In the genomic region with DNA sequence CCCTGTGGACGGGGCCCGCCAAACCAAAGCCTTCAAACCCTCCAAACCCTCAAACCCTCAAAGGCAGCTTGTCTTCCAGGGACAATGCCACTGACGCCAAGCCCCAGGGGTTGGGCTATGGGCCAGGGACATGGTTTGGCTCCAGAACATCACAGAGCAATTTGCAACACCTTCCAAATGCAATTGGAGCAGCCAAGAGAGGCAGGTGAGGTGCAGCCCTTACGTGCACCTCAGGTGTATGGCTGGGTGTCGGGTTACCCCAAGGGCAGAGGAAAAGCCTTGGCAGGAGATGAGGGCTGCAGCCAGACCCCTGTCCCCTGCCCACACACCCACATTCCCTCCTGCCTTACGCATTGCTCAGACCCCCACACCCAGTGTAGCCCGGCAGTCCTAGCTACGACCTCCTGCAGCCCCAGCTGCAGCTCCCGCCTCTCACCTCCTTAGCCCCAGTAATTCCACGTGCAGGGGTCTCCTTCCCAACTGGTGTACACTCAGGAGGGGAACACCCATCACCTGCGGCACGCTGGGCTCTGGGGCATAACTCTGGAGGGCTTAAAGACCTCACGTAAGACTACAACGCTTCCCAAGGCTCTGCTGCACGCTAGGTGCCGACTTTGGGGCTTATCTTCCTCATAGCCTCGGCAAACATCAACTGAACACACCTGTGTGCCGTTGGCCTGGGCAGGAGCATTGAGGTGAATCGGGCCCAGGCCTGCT, we compare ENCODE assay signal across 18 cellular contexts.
A peak's percentile ranks its signal among the peaks of the same experiment; 100 is the strongest.
DNase-seq lines count a peak whose midpoint lies in the region; ATAC-seq and TF ChIP-seq lines count a peak whose summit lies in the region.
"Had no signal": no experiment of that assay in that cellular context is flagged by ENCODE, and none has a peak within 500 bp of the region (broad histone marks: within the 10 kb centered on the region; RNA-seq: fewer than 3 reads in every experiment).

No MANE protein-coding gene starts in this region.

- peaks cover 64 to 71% of the 10 kb centered on the region in 2 experiments for H3K4me1 ChIP-seq in neutrophil (ENCODE audit: control insufficient read depth in 1 of 2, insufficient read depth in 1 of 2, low read depth in 1 of 2, low read length in 1 of 2)
- H3K4me1 ChIP-seq: Caco-2 had no signal

- no peak overlapping the region for H3K4me3 ChIP-seq in neutrophil (ENCODE audit: low read depth in 1 of 2, low read length in 1 of 2)
- H3K4me3 ChIP-seq: heart left ventricle had no signal

- H3K27me3 Mint-ChIP-seq in CD14-positive monocyte (ENCODE audit: low read depth in 3 of 3): peaks cover 6 to 7% (median 7%) of the 10 kb centered on the region in 3 donors
- H3K27me3 Mint-ChIP-seq in dendritic cell treated with granulocyte-macrophage colony-stimulating factor and Interleukin-4, amounts not matched to agents 40 ng/mL and 50 ng/mL, for 4 days: peaks cover 12% of the 10 kb centered on the region
- no peaks in the 10 kb centered on the region for H3K27me3 Mint-ChIP-seq in activated CD8-positive, alpha-beta T cell treated with anti-CD3 and anti-CD28 coated beads for 36 hours

- no peak for DNase-seq in CD14-positive monocyte (ENCODE audit: low spot score)
- DNase-seq in NCI-H2196 treated with DMSO at 0.1 percent for 48 hours (lab: John Stamatoyannopoulos, UW; ENCODE audit: unreplicated experiment): peak; percentile 47
- no peak for DNase-seq in NCI-H2171 (lab: John Stamatoyannopoulos, UW)
- DNase-seq in activated CD8-positive, alpha-beta memory T cell treated with anti-CD3 and anti-CD28 coated beads for 24 hours: no peak
- DNase-seq in activated CD8-positive, alpha-beta T cell treated with anti-CD3 and anti-CD28 coated beads for 36 hours: no peak
- DNase-seq: activated CD4-positive, alpha-beta T cell treated with anti-CD3 and anti-CD28 coated beads, Interleukin-2, amount 50 U/mL, for 1 hour; Caco-2; GF-D8; GOT3; heart left ventricle; left cardiac atrium; NCI-H226; nephron progenitor cell had no signal

- H3K9me3 ChIP-seq in neutrophil: no peaks in the 10 kb centered on the region
- H3K9me3 ChIP-seq: Caco-2, heart left ventricle had no signal

- peaks cover 64% of the 10 kb centered on the region for H3K4me1 Mint-ChIP-seq in CD14-positive monocyte
- peaks cover 54% of the 10 kb centered on the region for H3K4me1 Mint-ChIP-seq in dendritic cell treated with granulocyte-macrophage colony-stimulating factor and Interleukin-4, amounts not matched to agents 40 ng/mL and 50 ng/mL, for 4 days (ENCODE audit: low read depth)
- no peaks in the 10 kb centered on the region for H3K4me1 Mint-ChIP-seq in activated CD8-positive, alpha-beta T cell treated with anti-CD3 and anti-CD28 coated beads for 36 hours (ENCODE audit: low read depth)
- H3K4me1 Mint-ChIP-seq: brain had no signal

- H3K9me3 Mint-ChIP-seq in CD14-positive monocyte: peaks cover 0 to 5% (median 0%) of the 10 kb centered on the region in 7 donors
- H3K9me3 Mint-ChIP-seq in dendritic cell treated with granulocyte-macrophage colony-stimulating factor and Interleukin-4, amounts not matched to agents 40 ng/mL and 50 ng/mL, for 4 days: no peaks in the 10 kb centered on the region
- no peaks in the 10 kb centered on the region for H3K9me3 Mint-ChIP-seq in activated CD8-positive, alpha-beta T cell treated with anti-CD3 and anti-CD28 coated beads for 36 hours
- H3K9me3 Mint-ChIP-seq: brain, nephron progenitor cell had no signal

- POLR2A ChIA-PET in activated CD8-positive, alpha-beta T cell treated with anti-CD3 and anti-CD28 coated beads for 36 hours (lab: Charles Lee): no interaction called here

- peak overlapping the region; percentile 99 to 100 (median 100) for H3K27ac Mint-ChIP-seq in CD14-positive monocyte
- peak overlapping the region; percentile 23 for H3K27ac Mint-ChIP-seq in dendritic cell treated with granulocyte-macrophage colony-stimulating factor and Interleukin-4, amounts not matched to agents 40 ng/mL and 50 ng/mL, for 4 days
- H3K27ac Mint-ChIP-seq in activated CD8-positive, alpha-beta T cell treated with anti-CD3 and anti-CD28 coated beads for 36 hours: no peak overlapping the region
- H3K27ac Mint-ChIP-seq: nephron progenitor cell had no signal

- no peaks in the 10 kb centered on the region for H3K27me3 ChIP-seq in neutrophil
- H3K27me3 ChIP-seq: heart left ventricle had no signal

- no peak for TF ChIP-seq CTCF in CD14-positive monocyte (IDR thresholded peaks at IDR 0.05)
- TF ChIP-seq CTCF in neutrophil (IDR thresholded peaks at IDR 0.05): no peak
- TF ChIP-seq CTCF in activated CD8-positive, alpha-beta T cell treated with anti-CD3 and anti-CD28 coated beads for 36 hours (IDR thresholded peaks at IDR 0.05): no peak

- CTCF ChIA-PET in activated CD8-positive, alpha-beta T cell treated with anti-CD3 and anti-CD28 coated beads for 36 hours (lab: Charles Lee): no interaction called here

- no peak for ATAC-seq in activated CD8-positive, alpha-beta T cell treated with anti-CD3 and anti-CD28 coated beads for 36 hours
- ATAC-seq in GM18868 (IDR thresholded peaks at IDR 0.05; ENCODE audit: unreplicated experiment): no peak
- ATAC-seq: Panc1 had no signal

- no peaks in the 10 kb centered on the region for H3K36me3 ChIP-seq in neutrophil
- H3K36me3 ChIP-seq: heart left ventricle had no signal

- peak overlapping the region; percentile 87 for H3K27ac ChIP-seq in neutrophil

- no peak overlapping the region for H3K4me3 Mint-ChIP-seq in CD14-positive monocyte
- H3K4me3 Mint-ChIP-seq in dendritic cell treated with granulocyte-macrophage colony-stimulating factor and Interleukin-4, amounts not matched to agents 40 ng/mL and 50 ng/mL, for 4 days: no peak overlapping the region
- no peak overlapping the region for H3K4me3 Mint-ChIP-seq in activated CD8-positive, alpha-beta T cell treated with anti-CD3 and anti-CD28 coated beads for 36 hours
- H3K4me3 Mint-ChIP-seq: brain, nephron progenitor cell had no signal

- H3K36me3 Mint-ChIP-seq in CD14-positive monocyte: peaks cover 0 to 2% of the 10 kb centered on the region in 2 donors
- no peaks in the 10 kb centered on the region for H3K36me3 Mint-ChIP-seq in dendritic cell treated with granulocyte-macrophage colony-stimulating factor and Interleukin-4, amounts not matched to agents 40 ng/mL and 50 ng/mL, for 4 days (ENCODE audit: low read depth)
- H3K36me3 Mint-ChIP-seq in activated CD8-positive, alpha-beta T cell treated with anti-CD3 and anti-CD28 coated beads for 36 hours (ENCODE audit: low read depth): no peaks in the 10 kb centered on the region
- H3K36me3 Mint-ChIP-seq: brain had no signal

- intact Hi-C loops in CD14-positive monocyte (cut with micrococcal nuclease): loop anchor here in 1 of 2 donors (2.0 kb wide), 1 partner anchor 91 kb away; no protein-coding TSS in a partner anchor
- intact Hi-C loops in dendritic cell treated with granulocyte-macrophage colony-stimulating factor and Interleukin-4, amounts not matched to agents 40 ng/mL and 50 ng/mL, for 4 days (cut with micrococcal nuclease): loop anchor here (10.0 kb wide), 1 partner anchor 89 kb away; a partner anchor contains a TSS
- intact Hi-C loops in activated CD8-positive, alpha-beta T cell treated with anti-CD3 and anti-CD28 coated beads for 36 hours (cut with micrococcal nuclease): no loop called here
